In genomic region chr20:4896119-4896700, GRCh38 we compare ENCODE assay signal across 10 cellular contexts.
"Had no signal": no experiment of that assay in that cellular context is flagged by ENCODE, and none has a peak within 500 bp of the region (broad histone marks: within the 10 kb centered on the region; RNA-seq: fewer than 3 reads in every experiment).

No MANE protein-coding gene starts in this region.

- ATAC-seq: activated T-cell treated with anti-CD3 and anti-CD28 coated beads, Interleukin-2, amount 50 U/mL, for 4 hours; foreskin keratinocyte; psoas muscle had no signal

- H3K4me1 Mint-ChIP-seq: activated naive CD8-positive, alpha-beta T cell treated with anti-CD3 and anti-CD28 coated beads for 36 hours had no signal

- H3K27ac ChIP-seq: foreskin keratinocyte, psoas muscle had no signal

- H3K27ac Mint-ChIP-seq: activated naive CD8-positive, alpha-beta T cell treated with anti-CD3 and anti-CD28 coated beads for 36 hours; natural killer cell treated with Interleukin-12 subunit alpha and Interleukin-12 subunit beta and Interleukin-15 and Interleukin-18, amount 100 ng/mL, for 72 hours had no signal

- DNase-seq: activated CD4-positive, alpha-beta T cell treated with anti-CD3 and anti-CD28 coated beads, Interleukin-2, amount 50 U/mL, for 4 hours; activated effector memory CD4-positive, alpha-beta T cell treated with anti-CD3 and anti-CD28 coated beads, Interleukin-2, amount 50 U/mL, for 16 hours; activated naive CD8-positive, alpha-beta T cell treated with anti-CD3 and anti-CD28 coated beads for 36 hours; activated T-cell treated with anti-CD3 and anti-CD28 coated beads, Interleukin-2, amount 50 U/mL, for 4 hours; anterior cingulate cortex; foreskin keratinocyte; psoas muscle; stimulated activated CD4-positive, alpha-beta T cell treated with anti-CD3 and anti-CD28 coated beads, Interleukin-12 subunit alpha, Interleukin-12 subunit beta, amount 100 ng/mL, for 4 hours; stimulated activated naive CD8-positive, alpha-beta T cell treated with anti-CD3 and anti-CD28 coated beads, Interleukin-15, amount 100 ng/mL, for 72 hours had no signal

- H3K4me1 ChIP-seq: psoas muscle had no signal

- H3K4me3 Mint-ChIP-seq: activated naive CD8-positive, alpha-beta T cell treated with anti-CD3 and anti-CD28 coated beads for 36 hours; activated T-cell treated with anti-CD3 and anti-CD28 coated beads, Interleukin-2, amount 50 U/mL, for 4 hours; natural killer cell treated with Interleukin-12 subunit alpha and Interleukin-12 subunit beta and Interleukin-15 and Interleukin-18, amount 100 ng/mL, for 72 hours; stimulated activated naive CD8-positive, alpha-beta T cell treated with anti-CD3 and anti-CD28 coated beads, Interleukin-15, amount 100 ng/mL, for 72 hours had no signal

- H3K9me3 ChIP-seq: psoas muscle had no signal

- H3K4me3 ChIP-seq: psoas muscle had no signal

- H3K27me3 ChIP-seq: foreskin keratinocyte had no signal

- H3K36me3 Mint-ChIP-seq: natural killer cell treated with Interleukin-12 subunit alpha and Interleukin-12 subunit beta and Interleukin-15 and Interleukin-18, amount 100 ng/mL, for 72 hours had no signal

- H3K27me3 Mint-ChIP-seq: activated naive CD8-positive, alpha-beta T cell treated with anti-CD3 and anti-CD28 coated beads for 36 hours; natural killer cell treated with Interleukin-12 subunit alpha and Interleukin-12 subunit beta and Interleukin-15 and Interleukin-18, amount 100 ng/mL, for 72 hours; stimulated activated naive CD8-positive, alpha-beta T cell treated with anti-CD3 and anti-CD28 coated beads, Interleukin-15, amount 100 ng/mL, for 72 hours had no signal

- H3K9me3 Mint-ChIP-seq: activated naive CD8-positive, alpha-beta T cell treated with anti-CD3 and anti-CD28 coated beads for 36 hours; activated T-cell treated with anti-CD3 and anti-CD28 coated beads, Interleukin-2, amount 50 U/mL, for 4 hours; natural killer cell treated with Interleukin-12 subunit alpha and Interleukin-12 subunit beta and Interleukin-15 and Interleukin-18, amount 100 ng/mL, for 72 hours; stimulated activated naive CD8-positive, alpha-beta T cell treated with anti-CD3 and anti-CD28 coated beads, Interleukin-15, amount 100 ng/mL, for 72 hours had no signal
